Comparison of ENCODE assay signal across 22 cellular contexts in genomic region chr14:35391388-35391710, GRCh38.
"Had no signal": no experiment of that assay in that cellular context is flagged by ENCODE, and none has a peak within 500 bp of the region (broad histone marks: within the 10 kb centered on the region; RNA-seq: fewer than 3 reads in every experiment).

No MANE protein-coding gene starts in this region.

- H3K79me2 ChIP-seq: hepatocyte had no signal

- H3K36me3 ChIP-seq: breast epithelium, left lung, ovary, right atrium auricular region, thyroid gland had no signal

- H3K4me2 ChIP-seq: hepatocyte had no signal

- H2AFZ ChIP-seq: hepatocyte had no signal

- DNase-seq: activated B cell treated with CpG ODN at 0.5 μM for 24 hours; activated CD4-positive, alpha-beta T cell treated with anti-CD3 and anti-CD28 coated beads, Interleukin-2, amount 50 U/mL, for 4 hours; activated effector memory CD4-positive, alpha-beta T cell treated with Interleukin-2 at 50 U/mL for 16 hours; activated naive CD4-positive, alpha-beta T cell treated with anti-CD3 and anti-CD28 coated beads for 36 hours; activated naive CD8-positive, alpha-beta T cell treated with anti-CD3 and anti-CD28 coated beads, Interleukin-2, amount 10 ng/mL, durations not matched to agents 7 days and 5 days; activated T-cell treated with anti-CD3 and anti-CD28 coated beads, Interleukin-2, amount 50 U/mL, for 48 hours; amniotic stem cell; glutamatergic neuron; kidney glomerular epithelial cell; left lung; midbrain; psoas muscle; stimulated activated CD4-positive, alpha-beta T cell treated with anti-CD3 and anti-CD28 coated beads, Interleukin-12 subunit alpha, Interleukin-12 subunit beta, amount 100 ng/mL, for 4 hours; stimulated activated CD4-positive, alpha-beta T cell treated with anti-CD3 and anti-CD28 coated beads, Interleukin-4, amount 100 ng/mL, for 4 hours; T1000; thyroid gland had no signal

- FAIRE-seq: colon, frontal cortex had no signal

- H3K9me3 ChIP-seq: breast epithelium, left lung, ovary, psoas muscle, right atrium auricular region, thyroid gland had no signal

- H3K27ac ChIP-seq: breast epithelium, hepatocyte, left lung, ovary, psoas muscle, right atrium auricular region, thyroid gland had no signal

- H3K4me3 ChIP-seq: breast epithelium, hepatocyte, left lung, ovary, psoas muscle, right atrium auricular region, thyroid gland had no signal

- H3K27me3 ChIP-seq: breast epithelium, hepatocyte, left lung, ovary, right atrium auricular region, thyroid gland had no signal

- H3K4me1 ChIP-seq: breast epithelium had no signal
